ENCODE assay signal across 20 cellular contexts in the genomic region with DNA sequence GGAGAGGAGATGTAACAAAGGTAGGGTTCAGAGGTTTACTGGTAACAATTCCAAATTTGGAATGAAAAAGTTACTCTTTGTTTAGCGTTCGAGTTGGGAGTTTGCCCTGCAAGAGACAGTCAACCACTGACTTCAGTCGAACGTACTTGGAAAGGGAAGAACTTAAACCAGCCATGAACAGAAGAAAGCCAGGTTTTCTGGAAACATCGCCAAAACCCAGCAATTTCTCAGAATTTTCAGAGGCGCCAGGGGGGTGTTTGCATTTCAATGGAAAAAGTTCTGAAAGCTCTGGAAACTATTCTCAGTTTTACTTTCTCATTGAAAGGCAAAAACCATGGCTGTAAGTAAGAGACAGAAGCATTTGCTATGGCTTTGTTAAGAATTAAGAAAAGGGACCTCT. TPM values are rescaled to one million over a fixed set of nuclear protein-coding genes. Genes with fewer than 3 reads are reported as not detected.
DNase-seq lines count a peak whose midpoint lies in the region; FAIRE-seq and TF ChIP-seq lines count a peak whose summit lies in the region.
"Had no signal": no experiment of that assay in that cellular context is flagged by ENCODE, and none has a peak within 500 bp of the region (broad histone marks: within the 10 kb centered on the region; RNA-seq: fewer than 3 reads in every experiment).

No MANE protein-coding gene starts in this region.

- no peak overlapping the region for H2AK5ac ChIP-seq in neuronal stem cell (ENCODE audit: low read depth, low read length)

- FAIRE-seq in D721Med (lab: Jason Lieb, UNC) = peak; percentile 25
- FAIRE-seq: GM12892 had no signal

- H2BK5ac ChIP-seq in neuronal stem cell (ENCODE audit: low read length) = no peak overlapping the region

- no peaks in the 10 kb centered on the region for H3K79me2 ChIP-seq in smooth muscle cell (ENCODE audit: low read depth)

- H3K4ac ChIP-seq in neuronal stem cell (ENCODE audit: low read length) = no peak overlapping the region

- DNase-seq in D721Med (ENCODE audit: insufficient read length, low spot score) (no peak), caudate nucleus (lab: John Stamatoyannopoulos, UW) (peak in 20 of 61 donors; percentile 3 to 67 (median 12)), neuronal stem cell (ENCODE audit: low spot score) (no peak), SJCRH30 (no peak), NCI-H1092 (lab: John Stamatoyannopoulos, UW) (no peak), smooth muscle cell (lab: John Stamatoyannopoulos, UW; ENCODE audit: unreplicated experiment) (no peak)
- DNase-seq in stimulated activated CD4-positive, alpha-beta T cell treated with anti-CD3 and anti-CD28 coated beads, Interleukin-1b, Interleukin-23, amount 100 ng/mL, for 48 hours = no peak
- DNase-seq: 8988T; CD8-positive, alpha-beta T cell; DND-41; GF-D8; H7; NCI-H1092 treated with DMSO at 0.1 percent for 48 hours; NCI-H1694; NCI-H510A treated with DMSO at 0.1 percent for 48 hours had no signal

- H3F3A ChIP-seq in smooth muscle cell (ENCODE audit: low read depth) = no peaks in the 10 kb centered on the region

- H3K27ac ChIP-seq in caudate nucleus (ENCODE audit: low read depth, low read length) (peak overlapping the region; percentile 88), iPS-20b (ENCODE audit: low read length) (no peak overlapping the region), neuronal stem cell (replicated peaks; ENCODE audit: low read length) (no peak overlapping the region), SJCRH30 (no peak overlapping the region), smooth muscle cell (ENCODE audit: low read depth) (no peak overlapping the region)

- peak overlapping the region; percentile 79 for H2AFZ ChIP-seq in neuronal stem cell (ENCODE audit: low read length)
- H2AFZ ChIP-seq in smooth muscle cell (ENCODE audit: low read depth) = no peak overlapping the region

- TF ChIP-seq CTCF in D721Med (IDR thresholded peaks at IDR 0.05; ENCODE audit: insufficient read depth, missing control alignments) (no peak), smooth muscle cell (IDR thresholded peaks at IDR 0.05; ENCODE audit: borderline replicate concordance, insufficient read depth, poor library complexity, severe bottlenecking) (no peak)

- H3K36me3 ChIP-seq in iPS-20b (ENCODE audit: insufficient read depth, low read depth, low read length) = no peaks in the 10 kb centered on the region
- no peaks in the 10 kb centered on the region for H3K36me3 ChIP-seq in neuronal stem cell (replicated peaks in 1 of 2; ENCODE audit: control insufficient read depth in 2 of 2, insufficient read depth in 2 of 2, low read length in 2 of 2)
- no peaks in the 10 kb centered on the region for H3K36me3 ChIP-seq in SJCRH30
- no peaks in the 10 kb centered on the region for H3K36me3 ChIP-seq in smooth muscle cell (ENCODE audit: low read depth)

- no peak overlapping the region for H3K9ac ChIP-seq in iPS-20b (ENCODE audit: low read depth, low read length)
- no peak overlapping the region for H3K9ac ChIP-seq in neuronal stem cell (ENCODE audit: low read depth, low read length, poor library complexity)
- no peak overlapping the region for H3K9ac ChIP-seq in smooth muscle cell (ENCODE audit: low read depth)

- H3K9me3 ChIP-seq in iPS-20b (ENCODE audit: insufficient read depth, low read depth, low read length) (no peaks in the 10 kb centered on the region; the same call in 1 of the 2 replicates), neuronal stem cell (replicated peaks in 1 of 2; ENCODE audit: control insufficient read depth in 2 of 2, insufficient read depth in 1 of 2, low read depth in 1 of 2, low read length in 2 of 2) (no peaks in the 10 kb centered on the region), SJCRH30 (replicated peaks) (no peaks in the 10 kb centered on the region), smooth muscle cell (replicated peaks; ENCODE audit: low read depth) (no peaks in the 10 kb centered on the region)

- no peaks in the 10 kb centered on the region for H3K79me1 ChIP-seq in neuronal stem cell (ENCODE audit: low read depth, low read length)

- H2BK12ac ChIP-seq in neuronal stem cell (ENCODE audit: low read length) = no peak overlapping the region

- no peak overlapping the region for H3K18ac ChIP-seq in neuronal stem cell (ENCODE audit: low read length)

- no peak overlapping the region for H3K23ac ChIP-seq in neuronal stem cell (ENCODE audit: low read depth, low read length, poor library complexity)

- H3K14ac ChIP-seq in neuronal stem cell (ENCODE audit: low read length) = no peak overlapping the region

- peak overlapping the region; percentile 13; the same call in 1 of the 2 replicates for H3K4me3 ChIP-seq in iPS-20b (ENCODE audit: low read length)
- H3K4me3 ChIP-seq in neuronal stem cell (ENCODE audit: low read length in 2 of 2) = no peak overlapping the region
- no peak overlapping the region for H3K4me3 ChIP-seq in SJCRH30
- no peak overlapping the region for H3K4me3 ChIP-seq in smooth muscle cell

- H4K91ac ChIP-seq in neuronal stem cell (ENCODE audit: low read depth, low read length, poor library complexity) = no peak overlapping the region

- no peaks in the 10 kb centered on the region for H4K20me1 ChIP-seq in smooth muscle cell (ENCODE audit: low read depth)

- H2BK120ac ChIP-seq in neuronal stem cell (ENCODE audit: low read depth, low read length) = no peak overlapping the region

- no CpG with 5 or more reads among the region's 6 CpGs for WGBS in neuronal stem cell (ENCODE audit: extremely low coverage in 2 of 2, insufficient read length in 2 of 2, insufficient replicate concordance in 1 of 2), 2 donors
- WGBS in smooth muscle cell (ENCODE audit: low lambda C conversion rate) = 42% methylated on average over 6 of the region's 6 CpGs

- H3K4me2 ChIP-seq in neuronal stem cell (ENCODE audit: insufficient read depth, low read length, poor library complexity, severe bottlenecking) (no peak overlapping the region), smooth muscle cell (no peak overlapping the region)

- no peak overlapping the region for H4K8ac ChIP-seq in neuronal stem cell (ENCODE audit: low read depth, low read length)

- H3K4me1 ChIP-seq in iPS-20b (ENCODE audit: insufficient read depth, low read length) = peaks cover 10% of the 10 kb centered on the region; the same call in 1 of the 2 replicates
- no peaks in the 10 kb centered on the region for H3K4me1 ChIP-seq in neuronal stem cell (ENCODE audit: control insufficient read depth in 2 of 2, insufficient read depth in 1 of 2, low read depth in 1 of 2, low read length in 2 of 2)
- H3K4me1 ChIP-seq in SJCRH30 = no peaks in the 10 kb centered on the region
- H3K4me1 ChIP-seq in smooth muscle cell (ENCODE audit: low read depth) = no peaks in the 10 kb centered on the region

- H3K27me3 ChIP-seq in iPS-20b (ENCODE audit: insufficient read depth, low read length) (no peaks in the 10 kb centered on the region), neuronal stem cell (ENCODE audit: control insufficient read depth in 3 of 3, insufficient read depth in 3 of 3, low read depth in 1 of 3, low read length in 3 of 3) (no peaks in the 10 kb centered on the region), SJCRH30 (no peaks in the 10 kb centered on the region), smooth muscle cell (ENCODE audit: low read depth) (no peaks in the 10 kb centered on the region)

- no peak overlapping the region for H2BK15ac ChIP-seq in neuronal stem cell (ENCODE audit: low read length)

RNA-seq across cellular contexts. Expression of gene AQP4, which starts 28.5 kb away (rescaled TPM):
- 0.15 TPM for polyA plus RNA-seq in neuronal stem cell (2013, experiment 1 of 2)
- 0.10 TPM for polyA plus RNA-seq in neuronal stem cell (2013, experiment 2 of 2)
- total RNA-seq in SJCRH30 (2014; rRNA removed; shearing (Covaris generic)) = 0.26 and 0.43 TPM in 2 replicates
- not detected in 2 replicates for total RNA-seq in smooth muscle cell
- polyA plus RNA-seq in smooth muscle cell = not detected in 2 replicates
- total RNA-seq: CD8-positive, alpha-beta T cell; MCF 10A; SK-MEL-5 had no signal
- polyA plus RNA-seq: BJ had no signal
